In genomic region chr5:107418071-107418470, GRCh38 we compare ENCODE assay signal across 18 cellular contexts.
"Had no signal": no experiment of that assay in that cellular context is flagged by ENCODE, and none has a peak within 500 bp of the region (broad histone marks: within the 10 kb centered on the region; RNA-seq: fewer than 3 reads in every experiment).

No MANE protein-coding gene starts in this region.

- H3K9me3 Mint-ChIP-seq: activated CD4-positive, alpha-beta memory T cell treated with anti-CD3 and anti-CD28 coated beads, Interleukin-2, amount 10 ng/mL, durations not matched to agents 7 days and 5 days; activated T-cell treated with anti-CD3 and anti-CD28 coated beads, Interleukin-2, amount 50 U/mL, for 24 hours; naive thymus-derived CD4-positive, alpha-beta T cell had no signal

- H3K27ac Mint-ChIP-seq: activated CD4-positive, alpha-beta memory T cell treated with anti-CD3 and anti-CD28 coated beads, Interleukin-2, amount 10 ng/mL, durations not matched to agents 7 days and 5 days; activated T-cell treated with anti-CD3 and anti-CD28 coated beads, Interleukin-2, amount 50 U/mL, for 24 hours; naive thymus-derived CD4-positive, alpha-beta T cell had no signal

- H3K9me3 ChIP-seq: heart left ventricle, left lung, mucosa of descending colon, neutrophil, tibial nerve, vagina had no signal

- FAIRE-seq: colon had no signal

- H3K36me3 ChIP-seq: cardiac muscle cell, heart left ventricle, left lung, neutrophil, tibial nerve, vagina had no signal

- H3K4me1 ChIP-seq: left lung, tibial nerve, vagina had no signal

- H3K4me1 Mint-ChIP-seq: activated CD4-positive, alpha-beta memory T cell treated with anti-CD3 and anti-CD28 coated beads, Interleukin-2, amount 10 ng/mL, durations not matched to agents 7 days and 5 days had no signal

- ATAC-seq: heart left ventricle; mucosa of descending colon; naive thymus-derived CD4-positive, alpha-beta T cell had no signal

- H3K27ac ChIP-seq: cardiac muscle cell, heart left ventricle, left lung, neutrophil, tibial nerve, vagina, VCaP had no signal

- DNase-seq: activated CD4-positive, alpha-beta memory T cell treated with anti-CD3 and anti-CD28 coated beads, Interleukin-2, amount 10 ng/mL, durations not matched to agents 7 days and 5 days; activated effector memory CD4-positive, alpha-beta T cell treated with Interleukin-2 at 50 U/mL for 16 hours; activated naive CD4-positive, alpha-beta T cell treated with anti-CD3 and anti-CD28 coated beads, Interleukin-2, amount 50 U/mL, for 16 hours; activated T-cell treated with anti-CD3 and anti-CD28 coated beads, Interleukin-2, amount 50 U/mL, for 24 hours; foreskin melanocyte; heart left ventricle; left lung; mucosa of descending colon; naive thymus-derived CD4-positive, alpha-beta T cell; retina; stimulated activated CD4-positive, alpha-beta T cell treated with anti-CD3 and anti-CD28 coated beads, Interleukin-4, amount 100 ng/mL, for 1 hour; stimulated activated naive CD4-positive, alpha-beta T cell had no signal

- H3K27me3 ChIP-seq: cardiac muscle cell, heart left ventricle, left lung, neutrophil, tibial nerve, vagina had no signal

- H3K36me3 Mint-ChIP-seq: naive thymus-derived CD4-positive, alpha-beta T cell had no signal

- H3K4me3 ChIP-seq: cardiac muscle cell, heart left ventricle, left lung, mucosa of descending colon, tibial nerve, vagina had no signal

- H3K4me3 Mint-ChIP-seq: activated CD4-positive, alpha-beta memory T cell treated with anti-CD3 and anti-CD28 coated beads, Interleukin-2, amount 10 ng/mL, durations not matched to agents 7 days and 5 days; activated T-cell treated with anti-CD3 and anti-CD28 coated beads, Interleukin-2, amount 50 U/mL, for 24 hours; naive thymus-derived CD4-positive, alpha-beta T cell had no signal
